ENCODE assay signal across 25 cellular contexts in the genomic region with DNA sequence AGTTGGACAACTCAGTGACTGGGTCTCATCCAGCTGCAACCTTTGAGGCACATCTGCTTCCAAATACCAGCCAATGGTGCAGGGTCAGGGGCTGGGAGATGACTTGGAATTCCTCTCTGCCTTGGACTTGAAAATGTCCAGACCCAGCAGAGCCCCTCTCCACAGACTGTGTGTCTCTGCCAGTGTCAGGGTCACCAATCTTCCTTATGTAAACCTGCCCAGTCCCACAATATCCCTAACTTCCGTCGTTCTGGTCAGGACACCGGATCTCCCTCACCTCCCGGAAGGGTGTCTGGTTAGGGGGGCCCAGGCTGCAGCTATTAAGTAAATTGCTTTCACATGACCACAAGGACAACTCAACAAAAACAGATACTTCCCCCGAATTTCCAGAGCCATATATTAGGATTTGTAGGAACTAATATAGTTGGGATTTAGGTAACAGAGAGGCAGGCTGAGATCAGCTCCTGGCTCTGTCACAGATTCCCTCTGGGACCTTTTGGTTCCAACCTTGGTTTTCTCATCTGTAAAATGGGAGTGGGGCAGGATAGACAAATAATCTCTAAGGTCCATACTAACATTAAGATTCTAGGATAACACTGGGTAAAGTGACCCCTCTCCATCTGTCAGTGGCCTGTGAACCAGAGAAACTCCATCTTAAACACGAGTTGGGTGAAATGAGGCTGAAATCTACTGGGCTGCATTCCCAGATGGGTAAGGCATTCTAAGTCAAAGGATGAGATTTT. TPM values are rescaled to one million over a fixed set of nuclear protein-coding genes. Genes with fewer than 3 reads are reported as not detected.
DNase-seq lines count a peak whose midpoint lies in the region; ATAC-seq and TF ChIP-seq lines count a peak whose summit lies in the region.
"Had no signal": no experiment of that assay in that cellular context is flagged by ENCODE, and none has a peak within 500 bp of the region (broad histone marks: within the 10 kb centered on the region; RNA-seq: fewer than 3 reads in every experiment).

No MANE protein-coding gene starts in this region.

- no peak for ATAC-seq in Right ventricle myocardium inferior
- ATAC-seq in Right ventricle myocardium superior (ENCODE audit: poor library complexity): no peak
- ATAC-seq: CD8-positive, alpha-beta T cell had no signal

- intact Hi-C loops in Right ventricle myocardium inferior (cut with DNase I) (no loop called here), Right ventricle myocardium superior (cut with DNase I) (no loop called here)

- peak overlapping the region; percentile 18 for H3K4me2 ChIP-seq in smooth muscle cell
- H3K4me2 ChIP-seq: BLaER1 treated with 17β-estradiol and CSF1 and Interleukin-3, amounts not matched to agents 10 nM and 100 nM had no signal

- whole genome bisulfite sequencing in smooth muscle cell (ENCODE audit: low lambda C conversion rate): 20% methylated on average over 6 of the region's 6 CpGs

- H3K27ac Mint-ChIP-seq in glutamatergic neuron (ENCODE audit: unreplicated experiment) (no peak overlapping the region), mesothelial cell of epicardium (peak overlapping the region; percentile 83)
- H3K27ac Mint-ChIP-seq: CD8-positive, alpha-beta T cell had no signal

- no peak for TF ChIP-seq CTCF in glutamatergic neuron (IDR thresholded peaks at IDR 0.05; ENCODE audit: partially characterized antibody, unreplicated experiment)
- TF ChIP-seq CTCF in mesothelial cell of epicardium (IDR thresholded peaks at IDR 0.05; ENCODE audit: unreplicated experiment): no peak
- TF ChIP-seq CTCF in smooth muscle cell (IDR thresholded peaks at IDR 0.05; ENCODE audit: borderline replicate concordance, insufficient read depth, poor library complexity, severe bottlenecking): no peak

- H3K9me3 Mint-ChIP-seq in glutamatergic neuron (ENCODE audit: unreplicated experiment) (peaks cover 14% of the 10 kb centered on the region), mesothelial cell of epicardium (peaks cover 3% of the 10 kb centered on the region)

- H3K4me3 Mint-ChIP-seq in glutamatergic neuron (ENCODE audit: unreplicated experiment) (no peak overlapping the region), mesothelial cell of epicardium (no peak overlapping the region)
- H3K4me3 Mint-ChIP-seq: CD8-positive, alpha-beta T cell had no signal

- H3K4me1 Mint-ChIP-seq in glutamatergic neuron (ENCODE audit: low read depth, unreplicated experiment) (peaks cover 51% of the 10 kb centered on the region), mesothelial cell of epicardium (peaks cover 54% of the 10 kb centered on the region)

- H3K36me3 Mint-ChIP-seq in glutamatergic neuron (ENCODE audit: unreplicated experiment) (no peaks in the 10 kb centered on the region), mesothelial cell of epicardium (peaks cover 11% of the 10 kb centered on the region)
- H3K36me3 Mint-ChIP-seq: CD8-positive, alpha-beta T cell had no signal

- no peak overlapping the region for H3K27ac ChIP-seq in smooth muscle cell (ENCODE audit: low read depth)
- H3K27ac ChIP-seq: 22Rv1; BLaER1 treated with 17β-estradiol and CSF1 and Interleukin-3, amounts not matched to agents 10 nM and 100 nM; Peyer's patch; SJSA1 had no signal

- no peak overlapping the region for H2AFZ ChIP-seq in smooth muscle cell (ENCODE audit: low read depth)

- no peaks in the 10 kb centered on the region for H4K20me1 ChIP-seq in smooth muscle cell (ENCODE audit: low read depth)
- H4K20me1 ChIP-seq: BLaER1 treated with 17β-estradiol and CSF1 and Interleukin-3, amounts not matched to agents 10 nM and 100 nM had no signal

- H3K9ac ChIP-seq in smooth muscle cell (ENCODE audit: low read depth): no peak overlapping the region
- H3K9ac ChIP-seq: BLaER1 treated with 17β-estradiol and CSF1 and Interleukin-3, amounts not matched to agents 10 nM and 100 nM had no signal

- peaks cover 8% of the 10 kb centered on the region for H3K4me1 ChIP-seq in smooth muscle cell (ENCODE audit: low read depth)
- H3K4me1 ChIP-seq: BLaER1 treated with 17β-estradiol and CSF1 and Interleukin-3, amounts not matched to agents 10 nM and 100 nM; Peyer's patch; SJSA1 had no signal

- H3K4me3 ChIP-seq in smooth muscle cell: no peak overlapping the region
- H3K4me3 ChIP-seq: BLaER1 treated with 17β-estradiol and CSF1 and Interleukin-3, amounts not matched to agents 10 nM and 100 nM; HAP-1; Peyer's patch; SJSA1 had no signal

- H3K9me3 ChIP-seq in smooth muscle cell (replicated peaks; ENCODE audit: low read depth): no peaks in the 10 kb centered on the region
- H3K9me3 ChIP-seq: HAP-1 had no signal

- H3K27me3 Mint-ChIP-seq in glutamatergic neuron (ENCODE audit: unreplicated experiment): peaks cover 18% of the 10 kb centered on the region
- H3K27me3 Mint-ChIP-seq in mesothelial cell of epicardium (ENCODE audit: low read depth): no peaks in the 10 kb centered on the region

- H3K36me3 ChIP-seq in smooth muscle cell (ENCODE audit: low read depth): no peaks in the 10 kb centered on the region
- H3K36me3 ChIP-seq: BLaER1 treated with 17β-estradiol and CSF1 and Interleukin-3, amounts not matched to agents 10 nM and 100 nM; HAP-1; Peyer's patch; SJSA1 had no signal

- no peaks in the 10 kb centered on the region for H3K79me2 ChIP-seq in smooth muscle cell (ENCODE audit: low read depth)

- no peaks in the 10 kb centered on the region for H3K27me3 ChIP-seq in smooth muscle cell (ENCODE audit: low read depth)
- H3K27me3 ChIP-seq: Peyer's patch had no signal

- H3F3A ChIP-seq in smooth muscle cell (ENCODE audit: low read depth): peaks cover 18% of the 10 kb centered on the region

- DNase-seq in Right ventricle myocardium inferior (ENCODE audit: missing footprints) (peak; percentile 20), Right ventricle myocardium superior (no peak), glutamatergic neuron (peak; percentile 4), mesothelial cell of epicardium (ENCODE audit: low spot score in 2 of 2, unreplicated experiment in 2 of 2) (no peak), smooth muscle cell (lab: John Stamatoyannopoulos, UW; ENCODE audit: unreplicated experiment) (no peak), NCI-H345 (lab: John Stamatoyannopoulos, UW) (no peak), MV-4-11 (lab: John Stamatoyannopoulos, UW) (no peak), CD1c-positive myeloid dendritic cell (ENCODE audit: extremely low spot score) (no peak)
- DNase-seq: CD8-positive, alpha-beta T cell; DND-41; KBM-7; MM.1S; NCI-H1092; NCI-H1436; NCI-H187 treated with DMSO at 0.1 percent for 48 hours; NCI-H2107; NCI-H2227 treated with DMSO at 0.1 percent for 48 hours; NCI-H510A treated with DMSO at 0.1 percent for 48 hours; NCI-H748 treated with DMSO at 0.1 percent for 48 hours; Peyer's patch had no signal

RNA-seq across cellular contexts. Expression of a gene that starts 30.8 kb away (rescaled TPM):
- total RNA-seq in Right ventricle myocardium inferior (0.43 TPM), Right ventricle myocardium superior (0.40 TPM), glutamatergic neuron (ENCODE audit: unreplicated experiment) (342 TPM), mesothelial cell of epicardium (34.8 to 40.6 TPM (median 35.1 TPM) in 3 replicates), smooth muscle cell (2.6 and 3.2 TPM in 2 replicates)
- polyA plus RNA-seq in smooth muscle cell: 5.9 and 8.5 TPM in 2 replicates
- total RNA-seq: CD8-positive, alpha-beta T cell; Peyer's patch; SJSA1 had no signal

RNA-seq across cellular contexts. Expression of a gene that starts 42.5 kb away (rescaled TPM):
- total RNA-seq in Right ventricle myocardium inferior (25.8 TPM), Right ventricle myocardium superior (55.4 TPM), glutamatergic neuron (ENCODE audit: unreplicated experiment) (not detected), mesothelial cell of epicardium (16.2 to 27.9 TPM (median 19.7 TPM) in 3 replicates), smooth muscle cell (not detected in 2 replicates)
- not detected in 2 replicates for polyA plus RNA-seq in smooth muscle cell
- total RNA-seq: G401, Peyer's patch, SJSA1 had no signal

RNA-seq across cellular contexts. Expression of a gene that starts 51.2 kb away (rescaled TPM):
- total RNA-seq in Right ventricle myocardium inferior (not detected), Right ventricle myocardium superior (not detected), glutamatergic neuron (ENCODE audit: unreplicated experiment) (not detected), mesothelial cell of epicardium (not detected in 3 replicates), smooth muscle cell (not detected in 2 replicates)
- polyA plus RNA-seq in smooth muscle cell: not detected in 2 replicates
- total RNA-seq: CD8-positive, alpha-beta T cell; G401; Peyer's patch; SJSA1 had no signal

Comparison
In these comparisons a context has a peak if more than half of its experiments do, and no peak if none do; other contexts are left out.
1. DNase-seq: peak in Right ventricle myocardium inferior (single experiment) and glutamatergic neuron (single experiment); none in Right ventricle myocardium superior (single experiment), mesothelial cell of epicardium (0 of 2), smooth muscle cell (single experiment), NCI-H345 (single experiment), MV-4-11 (single experiment) and CD1c-positive myeloid dendritic cell (single experiment).
2. RNA of a gene that starts 42.5 kb away (total RNA-seq): 55.4 TPM in Right ventricle myocardium superior (single experiment), 25.8 TPM in Right ventricle myocardium inferior (single experiment), 16.2 to 27.9 TPM in mesothelial cell of epicardium and not detected in glutamatergic neuron (single experiment); not detected in smooth muscle cell; every median in the first group is over 10 times any median in the second.